In the genomic region with DNA sequence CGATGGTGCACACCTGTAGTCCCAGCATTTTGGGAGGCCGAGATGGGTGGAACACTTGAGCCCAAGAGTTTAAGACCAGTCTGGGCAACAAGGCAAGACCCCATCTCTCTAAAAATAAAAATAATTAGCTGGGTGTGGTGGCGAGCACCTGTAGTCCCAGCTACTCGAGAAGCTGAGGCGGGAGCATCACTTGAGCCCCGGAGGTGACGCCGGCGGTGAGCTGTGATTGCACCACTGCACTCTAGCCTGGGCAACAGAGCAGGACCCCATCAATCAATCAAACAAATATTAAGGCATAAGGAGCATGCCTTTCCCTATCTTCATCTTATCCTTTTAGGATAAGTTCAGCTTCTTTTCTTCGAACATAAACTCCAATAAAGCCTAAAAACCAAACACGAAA, we compare ENCODE assay signal across 8 cellular contexts. TPM values are rescaled to one million over a fixed set of nuclear protein-coding genes. Genes with fewer than 3 reads are reported as not detected.
DNase-seq lines count a peak whose midpoint lies in the region; ATAC-seq and TF ChIP-seq lines count a peak whose summit lies in the region.

No MANE protein-coding gene starts in this region.

- peaks cover 0 to 27% of the 10 kb centered on the region in 2 donors for H3K4me1 ChIP-seq in left lung

- H3K27ac ChIP-seq in left lung, result peak overlapping the region; percentile 74 to 93
- H3K27ac ChIP-seq in substantia nigra (ENCODE audit: low read depth, low read length, poor library complexity, severe bottlenecking), result peak overlapping the region; percentile 91

- peaks cover 6% of the 10 kb centered on the region for H3K36me3 Mint-ChIP-seq in T-helper 2 cell treated with Interferon-gamma antibody and Interleukin-4, amounts not matched to agents 5 μg/mL and 100 μg/mL, for 36 hours (ENCODE audit: low read depth)
- no peaks in the 10 kb centered on the region for H3K36me3 Mint-ChIP-seq in activated naive CD8-positive, alpha-beta T cell treated with anti-CD3 and anti-CD28 coated beads, Interleukin-2, amount 10 ng/mL, durations not matched to agents 7 days and 5 days

- H3K36me3 ChIP-seq in left lung, result peaks cover 0 to 8% of the 10 kb centered on the region in 2 donors

- H3K27ac Mint-ChIP-seq in T-helper 2 cell treated with Interferon-gamma antibody and Interleukin-4, amounts not matched to agents 5 μg/mL and 100 μg/mL, for 36 hours, result no peak overlapping the region
- no peak overlapping the region for H3K27ac Mint-ChIP-seq in activated naive CD8-positive, alpha-beta T cell treated with anti-CD3 and anti-CD28 coated beads, Interleukin-2, amount 10 ng/mL, durations not matched to agents 7 days and 5 days

- H3K9me3 ChIP-seq in left lung, result no peaks in the 10 kb centered on the region

- POLR2A ChIA-PET in activated naive CD8-positive, alpha-beta T cell treated with anti-CD3 and anti-CD28 coated beads, Interleukin-2, amount 10 ng/mL, durations not matched to agents 7 days and 5 days (lab: Charles Lee), result interaction anchor here (3.0 kb wide), 1 partner anchor 426 kb away, joined by 20 read pairs; a partner anchor contains a TSS

- no peak for ATAC-seq in activated naive CD8-positive, alpha-beta T cell treated with anti-CD3 and anti-CD28 coated beads, Interleukin-2, amount 10 ng/mL, durations not matched to agents 7 days and 5 days (ENCODE audit: low read depth)
- no peak for ATAC-seq in left lung
- ATAC-seq in HG02678 (IDR thresholded peaks at IDR 0.05; ENCODE audit: unreplicated experiment), result no peak
- ATAC-seq in GM21576 (IDR thresholded peaks at IDR 0.05; ENCODE audit: unreplicated experiment), result no peak
- no peak for ATAC-seq in HG03460 (IDR thresholded peaks at IDR 0.05; ENCODE audit: unreplicated experiment)

- H3K4me3 Mint-ChIP-seq in T-helper 2 cell treated with Interferon-gamma antibody and Interleukin-4, amounts not matched to agents 5 μg/mL and 100 μg/mL, for 36 hours, result peak overlapping the region; percentile 84
- peak overlapping the region; percentile 81 for H3K4me3 Mint-ChIP-seq in activated naive CD8-positive, alpha-beta T cell treated with anti-CD3 and anti-CD28 coated beads, Interleukin-2, amount 10 ng/mL, durations not matched to agents 7 days and 5 days

- no peaks in the 10 kb centered on the region for H3K9me3 Mint-ChIP-seq in T-helper 2 cell treated with Interferon-gamma antibody and Interleukin-4, amounts not matched to agents 5 μg/mL and 100 μg/mL, for 36 hours
- H3K9me3 Mint-ChIP-seq in activated naive CD8-positive, alpha-beta T cell treated with anti-CD3 and anti-CD28 coated beads, Interleukin-2, amount 10 ng/mL, durations not matched to agents 7 days and 5 days, result no peaks in the 10 kb centered on the region

- no peaks in the 10 kb centered on the region for H3K27me3 Mint-ChIP-seq in T-helper 2 cell treated with Interferon-gamma antibody and Interleukin-4, amounts not matched to agents 5 μg/mL and 100 μg/mL, for 36 hours (ENCODE audit: low read depth)
- H3K27me3 Mint-ChIP-seq in activated naive CD8-positive, alpha-beta T cell treated with anti-CD3 and anti-CD28 coated beads, Interleukin-2, amount 10 ng/mL, durations not matched to agents 7 days and 5 days, result no peaks in the 10 kb centered on the region

- intact Hi-C loops in left lung (cut with DNase I), result no loop called here

- H3K4me1 Mint-ChIP-seq in T-helper 2 cell treated with Interferon-gamma antibody and Interleukin-4, amounts not matched to agents 5 μg/mL and 100 μg/mL, for 36 hours (ENCODE audit: low read depth), result peaks cover 13% of the 10 kb centered on the region
- H3K4me1 Mint-ChIP-seq in activated naive CD8-positive, alpha-beta T cell treated with anti-CD3 and anti-CD28 coated beads, Interleukin-2, amount 10 ng/mL, durations not matched to agents 7 days and 5 days, result peaks cover 9% of the 10 kb centered on the region

- H3K27me3 ChIP-seq in left lung, result no peaks in the 10 kb centered on the region

- no peak for TF ChIP-seq CTCF in left lung (IDR thresholded peaks at IDR 0.05)

- peak overlapping the region; percentile 76 to 94 for H3K4me3 ChIP-seq in left lung

- no peak for DNase-seq in T-helper 2 cell treated with Interferon-gamma antibody and Interleukin-4, amounts not matched to agents 5 μg/mL and 100 μg/mL, for 36 hours (ENCODE audit: low spot score)
- DNase-seq in T-helper 2 cell (no peak), left lung (no peak), substantia nigra (lab: John Stamatoyannopoulos, UW) (no peak)
- no peak for DNase-seq in activated naive CD8-positive, alpha-beta T cell treated with anti-CD3 and anti-CD28 coated beads, Interleukin-2, amount 10 ng/mL, durations not matched to agents 7 days and 5 days

RNA-seq across cellular contexts. Expression of a gene that starts 1.1 kb away (rescaled TPM):
- 1 to 10 TPM; 5.3 to 5.6 TPM for total RNA-seq in activated naive CD8-positive, alpha-beta T cell treated with anti-CD3 and anti-CD28 coated beads, Interleukin-2, amount 10 ng/mL, durations not matched to agents 7 days and 5 days
- total RNA-seq in left lung, result 10 to 100 TPM; 11.3 to 13.4 TPM
